In genomic region chrX:30278365-30278764, GRCh38 we compare ENCODE assay signal across 24 cellular contexts. TPM values are rescaled to one million over a fixed set of nuclear protein-coding genes. Genes with fewer than 3 reads are reported as not detected.
DNase-seq lines count a peak whose midpoint lies in the region; ATAC-seq and TF ChIP-seq lines count a peak whose summit lies in the region.
"Had no signal": no experiment of that assay in that cellular context is flagged by ENCODE, and none has a peak within 500 bp of the region (broad histone marks: within the 10 kb centered on the region; RNA-seq: fewer than 3 reads in every experiment).

No MANE protein-coding gene starts in this region.

- no peak for ATAC-seq in Right ventricle myocardium superior (ENCODE audit: poor library complexity)
- ATAC-seq in activated CD8-positive, alpha-beta T cell treated with anti-CD3 and anti-CD28 coated beads for 36 hours = no peak
- ATAC-seq: activated CD4-positive, alpha-beta T cell treated with anti-CD3 and anti-CD28 coated beads for 36 hours; activated naive CD8-positive, alpha-beta T cell treated with anti-CD3 and anti-CD28 coated beads, Interleukin-2, amount 50 U/mL, for 24 hours; heart left ventricle; left lung; stimulated activated effector memory CD8-positive, alpha-beta T cell treated with anti-CD3 and anti-CD28 coated beads, Interleukin-12 subunit alpha, Interleukin-12 subunit beta, amount 100 ng/mL, for 72 hours had no signal

- POLR2A ChIA-PET in activated CD8-positive, alpha-beta T cell treated with anti-CD3 and anti-CD28 coated beads for 36 hours (lab: Charles Lee) = no interaction called here

- peak; percentile 4 for DNase-seq in EL
- DNase-seq in RKO (ENCODE audit: low spot score) = peak; percentile 40
- peak; percentile 25 for DNase-seq in epithelial cell of esophagus (ENCODE audit: low read depth)
- peak; percentile 56 for DNase-seq in kidney tubule cell (ENCODE audit: low spot score)
- DNase-seq in Right ventricle myocardium superior = no peak
- DNase-seq in activated naive CD4-positive, alpha-beta T cell treated with Interleukin-2 at 50 U/mL for 16 hours = no peak
- DNase-seq in activated CD8-positive, alpha-beta T cell treated with anti-CD3 and anti-CD28 coated beads for 36 hours = no peak
- DNase-seq: activated CD4-positive, alpha-beta T cell treated with anti-CD3 and anti-CD28 coated beads for 36 hours; activated naive CD8-positive, alpha-beta T cell treated with anti-CD3 and anti-CD28 coated beads, Interleukin-2, amount 50 U/mL, for 24 hours; CD4-positive, alpha-beta memory T cell; DMS153; H7; heart left ventricle; Karpas-422; left lung; NCI-H524 treated with DMSO at 0.1 percent for 48 hours; SHP77; SW 1271; testis had no signal

- H3K9me3 Mint-ChIP-seq in activated CD8-positive, alpha-beta T cell treated with anti-CD3 and anti-CD28 coated beads for 36 hours = no peaks in the 10 kb centered on the region
- H3K9me3 Mint-ChIP-seq: activated naive CD8-positive, alpha-beta T cell treated with anti-CD3 and anti-CD28 coated beads, Interleukin-2, amount 50 U/mL, for 24 hours; activated T-helper 2 cell treated with anti-CD3 and anti-CD28 coated beads, Interferon-gamma antibody, Interleukin-2, Interleukin-4, amounts not matched to agents 10 μg/mL and 5 μg/mL and 100 μg/mL, durations not matched to agents 14 hours and 24 hours and 36 hours; nephron; stimulated activated effector memory CD8-positive, alpha-beta T cell treated with anti-CD3 and anti-CD28 coated beads, Interleukin-12 subunit alpha, Interleukin-12 subunit beta, amount 100 ng/mL, for 72 hours had no signal

- no peaks in the 10 kb centered on the region for H3K4me1 Mint-ChIP-seq in activated CD8-positive, alpha-beta T cell treated with anti-CD3 and anti-CD28 coated beads for 36 hours (ENCODE audit: low read depth)
- H3K4me1 Mint-ChIP-seq: activated naive CD8-positive, alpha-beta T cell treated with anti-CD3 and anti-CD28 coated beads, Interleukin-2, amount 50 U/mL, for 24 hours; central memory CD8-positive, alpha-beta T cell; nephron; stimulated activated effector memory CD8-positive, alpha-beta T cell treated with anti-CD3 and anti-CD28 coated beads, Interleukin-12 subunit alpha, Interleukin-12 subunit beta, amount 100 ng/mL, for 72 hours had no signal

- H3K4me3 ChIP-seq in epithelial cell of esophagus (ENCODE audit: low read length) = no peak overlapping the region
- H3K4me3 ChIP-seq: heart left ventricle, left lung, testis had no signal

- no peak overlapping the region for H3K4me3 Mint-ChIP-seq in activated CD8-positive, alpha-beta T cell treated with anti-CD3 and anti-CD28 coated beads for 36 hours
- H3K4me3 Mint-ChIP-seq: activated CD4-positive, alpha-beta T cell treated with anti-CD3 and anti-CD28 coated beads for 36 hours; activated naive CD8-positive, alpha-beta T cell treated with anti-CD3 and anti-CD28 coated beads, Interleukin-2, amount 50 U/mL, for 24 hours; CD4-positive, alpha-beta memory T cell; central memory CD8-positive, alpha-beta T cell; nephron; stimulated activated effector memory CD8-positive, alpha-beta T cell treated with anti-CD3 and anti-CD28 coated beads, Interleukin-12 subunit alpha, Interleukin-12 subunit beta, amount 100 ng/mL, for 72 hours had no signal

- no peak for TF ChIP-seq CTCF in epithelial cell of esophagus (IDR thresholded peaks at IDR 0.05; ENCODE audit: insufficient read depth, low read depth, low read length, missing control alignments)
- TF ChIP-seq CTCF in activated CD8-positive, alpha-beta T cell treated with anti-CD3 and anti-CD28 coated beads for 36 hours (IDR thresholded peaks at IDR 0.05) = no peak

- no peak overlapping the region for H3K27ac Mint-ChIP-seq in activated CD8-positive, alpha-beta T cell treated with anti-CD3 and anti-CD28 coated beads for 36 hours
- H3K27ac Mint-ChIP-seq: activated CD4-positive, alpha-beta T cell treated with anti-CD3 and anti-CD28 coated beads for 36 hours; activated naive CD8-positive, alpha-beta T cell treated with anti-CD3 and anti-CD28 coated beads, Interleukin-2, amount 50 U/mL, for 24 hours; activated T-helper 2 cell treated with anti-CD3 and anti-CD28 coated beads, Interferon-gamma antibody, Interleukin-2, Interleukin-4, amounts not matched to agents 10 μg/mL and 5 μg/mL and 100 μg/mL, durations not matched to agents 14 hours and 24 hours and 36 hours; CD4-positive, alpha-beta memory T cell; nephron; stimulated activated effector memory CD8-positive, alpha-beta T cell treated with anti-CD3 and anti-CD28 coated beads, Interleukin-12 subunit alpha, Interleukin-12 subunit beta, amount 100 ng/mL, for 72 hours had no signal

- H3K27me3 Mint-ChIP-seq in activated CD8-positive, alpha-beta T cell treated with anti-CD3 and anti-CD28 coated beads for 36 hours = no peaks in the 10 kb centered on the region
- H3K27me3 Mint-ChIP-seq: activated CD4-positive, alpha-beta T cell treated with anti-CD3 and anti-CD28 coated beads for 36 hours; activated naive CD8-positive, alpha-beta T cell treated with anti-CD3 and anti-CD28 coated beads, Interleukin-2, amount 50 U/mL, for 24 hours; CD4-positive, alpha-beta memory T cell; central memory CD8-positive, alpha-beta T cell had no signal

- CTCF ChIA-PET in activated CD8-positive, alpha-beta T cell treated with anti-CD3 and anti-CD28 coated beads for 36 hours (lab: Charles Lee) = no interaction called here

- no peaks in the 10 kb centered on the region for H3K36me3 Mint-ChIP-seq in activated CD8-positive, alpha-beta T cell treated with anti-CD3 and anti-CD28 coated beads for 36 hours (ENCODE audit: low read depth)
- H3K36me3 Mint-ChIP-seq: CD4-positive, alpha-beta memory T cell; stimulated activated effector memory CD8-positive, alpha-beta T cell treated with anti-CD3 and anti-CD28 coated beads, Interleukin-12 subunit alpha, Interleukin-12 subunit beta, amount 100 ng/mL, for 72 hours had no signal

- intact Hi-C loops in Right ventricle myocardium superior (cut with DNase I) = loop anchor here (10.0 kb wide), 1 partner anchor 226 kb away; no protein-coding TSS in a partner anchor
- intact Hi-C loops in activated CD8-positive, alpha-beta T cell treated with anti-CD3 and anti-CD28 coated beads for 36 hours (cut with micrococcal nuclease) = no loop called here

RNA-seq across cellular contexts. Expression of gene NR0B1, which starts 30.8 kb away (rescaled TPM):
- total RNA-seq in Right ventricle myocardium superior = not detected
- not detected for total RNA-seq in activated CD8-positive, alpha-beta T cell treated with anti-CD3 and anti-CD28 coated beads for 36 hours
- total RNA-seq: activated CD4-positive, alpha-beta T cell treated with anti-CD3 and anti-CD28 coated beads for 36 hours; activated T-helper 2 cell treated with anti-CD3 and anti-CD28 coated beads, Interferon-gamma antibody, Interleukin-2, Interleukin-4, amounts not matched to agents 10 μg/mL and 5 μg/mL and 100 μg/mL, durations not matched to agents 14 hours and 24 hours and 36 hours; CD4-positive, alpha-beta memory T cell; heart left ventricle; left lung had no signal

RNA-seq across cellular contexts. Expression of gene MAGEB1, which starts 31.4 kb away (rescaled TPM):
- total RNA-seq in Right ventricle myocardium superior = not detected
- not detected for total RNA-seq in activated CD8-positive, alpha-beta T cell treated with anti-CD3 and anti-CD28 coated beads for 36 hours
- total RNA-seq: activated CD4-positive, alpha-beta T cell treated with anti-CD3 and anti-CD28 coated beads for 36 hours; activated T-helper 2 cell treated with anti-CD3 and anti-CD28 coated beads, Interferon-gamma antibody, Interleukin-2, Interleukin-4, amounts not matched to agents 10 μg/mL and 5 μg/mL and 100 μg/mL, durations not matched to agents 14 hours and 24 hours and 36 hours; CD4-positive, alpha-beta memory T cell; epithelial cell of proximal tubule; heart left ventricle; left lung had no signal

RNA-seq across cellular contexts. Expression of gene MAGEB4, which starts 36.6 kb away (rescaled TPM):
- not detected for total RNA-seq in Right ventricle myocardium superior
- not detected for total RNA-seq in activated CD8-positive, alpha-beta T cell treated with anti-CD3 and anti-CD28 coated beads for 36 hours
- total RNA-seq: activated CD4-positive, alpha-beta T cell treated with anti-CD3 and anti-CD28 coated beads for 36 hours; activated T-helper 2 cell treated with anti-CD3 and anti-CD28 coated beads, Interferon-gamma antibody, Interleukin-2, Interleukin-4, amounts not matched to agents 10 μg/mL and 5 μg/mL and 100 μg/mL, durations not matched to agents 14 hours and 24 hours and 36 hours; CD4-positive, alpha-beta memory T cell; epithelial cell of proximal tubule; H7; heart left ventricle; left lung had no signal

RNA-seq across cellular contexts. Expression of gene MAGEB3, which starts 47.9 kb away (rescaled TPM):
- total RNA-seq in Right ventricle myocardium superior = not detected
- not detected for total RNA-seq in activated CD8-positive, alpha-beta T cell treated with anti-CD3 and anti-CD28 coated beads for 36 hours
- total RNA-seq: activated CD4-positive, alpha-beta T cell treated with anti-CD3 and anti-CD28 coated beads for 36 hours; activated T-helper 2 cell treated with anti-CD3 and anti-CD28 coated beads, Interferon-gamma antibody, Interleukin-2, Interleukin-4, amounts not matched to agents 10 μg/mL and 5 μg/mL and 100 μg/mL, durations not matched to agents 14 hours and 24 hours and 36 hours; CD4-positive, alpha-beta memory T cell; epithelial cell of proximal tubule; heart left ventricle; left lung had no signal

Comparison
In these comparisons a context has a peak if more than half of its experiments do, and no peak if none do; other contexts are left out.
1. DNase-seq: peak in EL (single experiment), RKO (single experiment), epithelial cell of esophagus (single experiment) and kidney tubule cell (single experiment); none in Right ventricle myocardium superior (single experiment), activated naive CD4-positive, alpha-beta T cell treated with Interleukin-2 at 50 U/mL for 16 hours (single experiment) and activated CD8-positive, alpha-beta T cell treated with anti-CD3 and anti-CD28 coated beads for 36 hours (single experiment).